ENCODE assay signal across 1 cellular context in the genomic region with DNA sequence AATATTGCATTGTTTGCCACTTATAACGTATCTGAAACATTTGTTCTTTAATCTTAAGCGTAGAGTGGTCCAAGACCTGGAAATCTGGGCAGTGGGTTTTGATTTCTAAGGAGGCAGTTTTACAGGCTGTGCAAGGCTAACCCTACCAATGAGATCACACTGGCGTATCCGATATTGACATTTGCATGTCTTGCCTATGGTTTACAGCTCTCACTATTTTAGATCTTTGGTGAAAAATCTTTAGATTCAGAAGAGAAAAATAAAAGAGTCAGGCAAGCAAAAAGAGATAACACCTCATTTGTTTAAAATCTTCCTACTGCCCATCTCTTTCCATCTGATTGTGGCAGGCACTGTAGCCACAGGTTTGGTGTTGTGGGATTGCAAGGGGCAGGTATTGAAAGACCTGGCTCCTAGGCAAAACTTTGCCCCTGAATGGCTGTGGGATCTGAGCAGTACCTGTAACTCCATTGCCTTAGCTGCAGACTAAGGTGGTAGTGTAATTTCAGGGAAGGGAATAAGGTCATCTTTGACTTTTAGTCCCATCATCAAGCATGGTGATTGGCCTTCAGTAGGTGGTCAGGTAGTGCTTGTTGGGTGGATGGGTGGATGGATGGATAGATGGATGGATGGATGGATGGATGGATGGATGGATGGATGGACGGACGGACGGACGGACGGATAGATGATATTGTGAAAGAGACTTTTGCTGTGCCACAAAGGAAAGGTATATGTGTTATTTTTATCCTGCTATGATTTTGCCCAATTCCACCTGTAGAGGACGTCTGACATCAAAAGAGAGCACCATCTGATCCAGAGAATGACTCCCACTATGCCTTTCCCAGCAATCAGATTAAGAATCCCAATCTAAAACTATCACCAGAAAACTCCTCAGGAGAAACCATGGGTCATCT.
A peak's percentile ranks its signal among the peaks of the same experiment; 100 is the strongest.
TF ChIP-seq lines count a peak whose summit lies in the region.

No MANE protein-coding gene starts in this region.

TF ChIP-seq in HepG2, 621 proteins besides CTCF, POLR2A, EP300 and RAD21 (continued from another document):
- TF ChIP-seq, protein P1, sequence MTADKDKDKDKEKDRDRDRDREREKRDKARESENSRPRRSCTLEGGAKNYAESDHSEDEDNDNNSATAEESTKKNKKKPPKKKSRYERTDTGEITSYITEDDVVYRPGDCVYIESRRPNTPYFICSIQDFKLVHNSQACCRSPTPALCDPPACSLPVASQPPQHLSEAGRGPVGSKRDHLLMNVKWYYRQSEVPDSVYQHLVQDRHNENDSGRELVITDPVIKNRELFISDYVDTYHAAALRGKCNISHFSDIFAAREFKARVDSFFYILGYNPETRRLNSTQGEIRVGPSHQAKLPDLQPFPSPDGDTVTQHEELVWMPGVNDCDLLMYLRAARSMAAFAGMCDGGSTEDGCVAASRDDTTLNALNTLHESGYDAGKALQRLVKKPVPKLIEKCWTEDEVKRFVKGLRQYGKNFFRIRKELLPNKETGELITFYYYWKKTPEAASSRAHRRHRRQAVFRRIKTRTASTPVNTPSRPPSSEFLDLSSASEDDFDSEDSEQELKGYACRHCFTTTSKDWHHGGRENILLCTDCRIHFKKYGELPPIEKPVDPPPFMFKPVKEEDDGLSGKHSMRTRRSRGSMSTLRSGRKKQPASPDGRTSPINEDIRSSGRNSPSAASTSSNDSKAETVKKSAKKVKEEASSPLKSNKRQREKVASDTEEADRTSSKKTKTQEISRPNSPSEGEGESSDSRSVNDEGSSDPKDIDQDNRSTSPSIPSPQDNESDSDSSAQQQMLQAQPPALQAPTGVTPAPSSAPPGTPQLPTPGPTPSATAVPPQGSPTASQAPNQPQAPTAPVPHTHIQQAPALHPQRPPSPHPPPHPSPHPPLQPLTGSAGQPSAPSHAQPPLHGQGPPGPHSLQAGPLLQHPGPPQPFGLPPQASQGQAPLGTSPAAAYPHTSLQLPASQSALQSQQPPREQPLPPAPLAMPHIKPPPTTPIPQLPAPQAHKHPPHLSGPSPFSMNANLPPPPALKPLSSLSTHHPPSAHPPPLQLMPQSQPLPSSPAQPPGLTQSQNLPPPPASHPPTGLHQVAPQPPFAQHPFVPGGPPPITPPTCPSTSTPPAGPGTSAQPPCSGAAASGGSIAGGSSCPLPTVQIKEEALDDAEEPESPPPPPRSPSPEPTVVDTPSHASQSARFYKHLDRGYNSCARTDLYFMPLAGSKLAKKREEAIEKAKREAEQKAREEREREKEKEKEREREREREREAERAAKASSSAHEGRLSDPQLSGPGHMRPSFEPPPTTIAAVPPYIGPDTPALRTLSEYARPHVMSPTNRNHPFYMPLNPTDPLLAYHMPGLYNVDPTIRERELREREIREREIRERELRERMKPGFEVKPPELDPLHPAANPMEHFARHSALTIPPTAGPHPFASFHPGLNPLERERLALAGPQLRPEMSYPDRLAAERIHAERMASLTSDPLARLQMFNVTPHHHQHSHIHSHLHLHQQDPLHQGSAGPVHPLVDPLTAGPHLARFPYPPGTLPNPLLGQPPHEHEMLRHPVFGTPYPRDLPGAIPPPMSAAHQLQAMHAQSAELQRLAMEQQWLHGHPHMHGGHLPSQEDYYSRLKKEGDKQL (CRISPR knock-in tag; IDR thresholded peaks at IDR 0.05; ENCODE audit: low read depth), result no peak
- TF ChIP-seq RBFOX2 (IDR thresholded peaks at IDR 0.05; ENCODE audit: low read depth, low read length), result peak; percentile 56
- TF ChIP-seq, protein P2, sequence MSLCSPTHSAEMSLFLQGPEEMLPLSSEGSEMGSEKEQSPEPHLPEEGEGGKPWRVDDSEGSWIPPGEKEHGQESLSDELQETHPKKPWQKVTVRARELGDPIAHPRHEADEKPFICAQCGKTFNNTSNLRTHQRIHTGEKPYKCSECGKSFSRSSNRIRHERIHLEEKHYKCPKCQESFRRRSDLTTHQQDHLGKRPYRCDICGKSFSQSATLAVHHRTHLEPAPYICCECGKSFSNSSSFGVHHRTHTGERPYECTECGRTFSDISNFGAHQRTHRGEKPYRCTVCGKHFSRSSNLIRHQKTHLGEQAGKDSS (CRISPR knock-in tag; IDR thresholded peaks at IDR 0.05; ENCODE audit: borderline replicate concordance, low read depth), result peak; percentile 16; the same call in 1 of the 2 replicates
- TF ChIP-seq, protein P3, sequence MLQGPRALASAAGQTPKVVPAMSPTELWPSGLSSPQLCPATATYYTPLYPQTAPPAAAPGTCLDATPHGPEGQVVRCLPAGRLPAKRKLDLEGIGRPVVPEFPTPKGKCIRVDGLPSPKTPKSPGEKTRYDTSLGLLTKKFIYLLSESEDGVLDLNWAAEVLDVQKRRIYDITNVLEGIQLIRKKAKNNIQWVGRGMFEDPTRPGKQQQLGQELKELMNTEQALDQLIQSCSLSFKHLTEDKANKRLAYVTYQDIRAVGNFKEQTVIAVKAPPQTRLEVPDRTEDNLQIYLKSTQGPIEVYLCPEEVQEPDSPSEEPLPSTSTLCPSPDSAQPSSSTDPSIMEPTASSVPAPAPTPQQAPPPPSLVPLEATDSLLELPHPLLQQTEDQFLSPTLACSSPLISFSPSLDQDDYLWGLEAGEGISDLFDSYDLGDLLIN (CRISPR knock-in tag; IDR thresholded peaks at IDR 0.05; ENCODE audit: borderline replicate concordance), result no peak
- TF ChIP-seq ZNF253 (CRISPR knock-in tag; IDR thresholded peaks at IDR 0.05; ENCODE audit: borderline replicate concordance), result no peak
- TF ChIP-seq, protein P4, sequence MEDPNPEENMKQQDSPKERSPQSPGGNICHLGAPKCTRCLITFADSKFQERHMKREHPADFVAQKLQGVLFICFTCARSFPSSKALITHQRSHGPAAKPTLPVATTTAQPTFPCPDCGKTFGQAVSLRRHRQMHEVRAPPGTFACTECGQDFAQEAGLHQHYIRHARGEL (CRISPR knock-in tag; IDR thresholded peaks at IDR 0.05), result no peak
- TF ChIP-seq ZNF614 (CRISPR knock-in tag; IDR thresholded peaks at IDR 0.05; ENCODE audit: borderline replicate concordance), result no peak
